1 cellular context compared by ENCODE assay signal in genomic region chr10:17009228-17009700, GRCh38.
A peak's percentile ranks its signal among the peaks of the same experiment; 100 is the strongest.
TF ChIP-seq lines count a peak whose summit lies in the region.

No MANE protein-coding gene starts in this region.

TF ChIP-seq in SK-N-SH, 30 proteins besides CTCF, POLR2A, EP300 and RAD21 (continued from another document):
- TF ChIP-seq NFIC (IDR thresholded peaks at IDR 0.05; ENCODE audit: borderline replicate concordance) (peak; percentile 16; the same call in 1 of the 2 replicates), SIN3A (IDR thresholded peaks at IDR 0.05; ENCODE audit: borderline replicate concordance, low read depth, low read length) (no peak), TEAD4 (IDR thresholded peaks at IDR 0.05; ENCODE audit: borderline replicate concordance, insufficient read depth) (peak; percentile 18; the same call in 1 of the 2 replicates), NRF1 (IDR thresholded peaks at IDR 0.05; ENCODE audit: low read depth, low read length) (no peak), FOSL2 (IDR thresholded peaks at IDR 0.05; ENCODE audit: borderline replicate concordance, low read depth) (peak; percentile 82), PBX3 (IDR thresholded peaks at IDR 0.05) (peak; percentile 43; the same call in 1 of the 2 replicates)
